Comparison of ENCODE assay signal across 9 cellular contexts in genomic region chr3:186511245-186511644, GRCh38. TPM values are rescaled to one million over a fixed set of nuclear protein-coding genes. Genes with fewer than 3 reads are reported as not detected.
DNase-seq lines count a peak whose midpoint lies in the region; ATAC-seq and TF ChIP-seq lines count a peak whose summit lies in the region.
"Had no signal": no experiment of that assay in that cellular context is flagged by ENCODE, and none has a peak within 500 bp of the region (broad histone marks: within the 10 kb centered on the region; RNA-seq: fewer than 3 reads in every experiment).

No MANE protein-coding gene starts in this region.

- ATAC-seq in natural killer cell treated with Interleukin-12 subunit alpha and Interleukin-12 subunit beta and Interleukin-15 and Interleukin-18, amount 100 ng/mL, for 72 hours, result peak in 1 of 2 donors; percentile 85
- no peak for ATAC-seq in natural killer cell
- peak; percentile 80 for ATAC-seq in GM21529 (IDR thresholded peaks at IDR 0.05; ENCODE audit: unreplicated experiment)
- ATAC-seq in HG03139 (IDR thresholded peaks at IDR 0.05; ENCODE audit: unreplicated experiment), result peak; percentile 52

- no peaks in the 10 kb centered on the region for H3K9me3 Mint-ChIP-seq in natural killer cell treated with Interleukin-12 subunit alpha and Interleukin-12 subunit beta and Interleukin-15 and Interleukin-18, amount 100 ng/mL, for 72 hours
- H3K9me3 Mint-ChIP-seq in natural killer cell, result no peaks in the 10 kb centered on the region
- no peaks in the 10 kb centered on the region for H3K9me3 Mint-ChIP-seq in stimulated activated naive CD8-positive, alpha-beta T cell treated with anti-CD3 and anti-CD28 coated beads, Interleukin-15, Interleukin-2, amounts not matched to agents 100 ng/mL and 50 ng/mL, for 24 hours

- peak overlapping the region; percentile 24 to 61 for H3K27ac Mint-ChIP-seq in natural killer cell treated with Interleukin-12 subunit alpha and Interleukin-12 subunit beta and Interleukin-15 and Interleukin-18, amount 100 ng/mL, for 72 hours
- H3K27ac Mint-ChIP-seq in natural killer cell, result peak overlapping the region in 1 of 2 donors; percentile 39
- H3K27ac Mint-ChIP-seq in stimulated activated naive CD8-positive, alpha-beta T cell treated with anti-CD3 and anti-CD28 coated beads, Interleukin-15, Interleukin-2, amounts not matched to agents 100 ng/mL and 50 ng/mL, for 24 hours, result peak overlapping the region; percentile 87

- peak overlapping the region; percentile 66 for H3K4me3 Mint-ChIP-seq in natural killer cell treated with Interleukin-12 subunit alpha and Interleukin-12 subunit beta and Interleukin-15 and Interleukin-18, amount 100 ng/mL, for 72 hours
- no peak overlapping the region for H3K4me3 Mint-ChIP-seq in natural killer cell
- peak overlapping the region; percentile 28 for H3K4me3 Mint-ChIP-seq in stimulated activated naive CD8-positive, alpha-beta T cell treated with anti-CD3 and anti-CD28 coated beads, Interleukin-15, Interleukin-2, amounts not matched to agents 100 ng/mL and 50 ng/mL, for 24 hours
- H3K4me3 Mint-ChIP-seq: B cell had no signal

- DNase-seq in natural killer cell treated with Interleukin-12 subunit alpha and Interleukin-12 subunit beta and Interleukin-15 and Interleukin-18, amount 100 ng/mL, for 72 hours (ENCODE audit: low spot score), result no peak
- DNase-seq in natural killer cell (no peak), GM03348 (ENCODE audit: low spot score) (no peak), glomerular visceral epithelial cell (ENCODE audit: extremely low spot score) (no peak), NCI-H146 treated with DMSO at 0.1 percent for 48 hours (lab: John Stamatoyannopoulos, UW; ENCODE audit: unreplicated experiment) (no peak)

- peaks cover 0 to 22% of the 10 kb centered on the region in 2 donors for H3K27me3 Mint-ChIP-seq in natural killer cell treated with Interleukin-12 subunit alpha and Interleukin-12 subunit beta and Interleukin-15 and Interleukin-18, amount 100 ng/mL, for 72 hours
- peaks cover 0 to 2% of the 10 kb centered on the region in 2 donors for H3K27me3 Mint-ChIP-seq in natural killer cell (ENCODE audit: low read depth in 2 of 2)
- no peaks in the 10 kb centered on the region for H3K27me3 Mint-ChIP-seq in stimulated activated naive CD8-positive, alpha-beta T cell treated with anti-CD3 and anti-CD28 coated beads, Interleukin-15, Interleukin-2, amounts not matched to agents 100 ng/mL and 50 ng/mL, for 24 hours

- intact Hi-C loops in natural killer cell (cut with micrococcal nuclease), result no loop called here

- no peaks in the 10 kb centered on the region for H3K36me3 Mint-ChIP-seq in natural killer cell treated with Interleukin-12 subunit alpha and Interleukin-12 subunit beta and Interleukin-15 and Interleukin-18, amount 100 ng/mL, for 72 hours
- H3K36me3 Mint-ChIP-seq in natural killer cell, result no peaks in the 10 kb centered on the region
- H3K36me3 Mint-ChIP-seq in stimulated activated naive CD8-positive, alpha-beta T cell treated with anti-CD3 and anti-CD28 coated beads, Interleukin-15, Interleukin-2, amounts not matched to agents 100 ng/mL and 50 ng/mL, for 24 hours (ENCODE audit: low read depth), result no peaks in the 10 kb centered on the region

- peaks cover 29 to 51% of the 10 kb centered on the region in 2 donors for H3K4me1 Mint-ChIP-seq in natural killer cell treated with Interleukin-12 subunit alpha and Interleukin-12 subunit beta and Interleukin-15 and Interleukin-18, amount 100 ng/mL, for 72 hours (ENCODE audit: low read depth in 2 of 2)
- peaks cover 18 to 31% of the 10 kb centered on the region in 2 donors for H3K4me1 Mint-ChIP-seq in natural killer cell
- peaks cover 81% of the 10 kb centered on the region for H3K4me1 Mint-ChIP-seq in stimulated activated naive CD8-positive, alpha-beta T cell treated with anti-CD3 and anti-CD28 coated beads, Interleukin-15, Interleukin-2, amounts not matched to agents 100 ng/mL and 50 ng/mL, for 24 hours (ENCODE audit: low read depth)

- TF ChIP-seq CTCF in natural killer cell (IDR thresholded peaks at IDR 0.05), result no peak

RNA-seq across cellular contexts. Expression of gene CRYGS, which starts 32.9 kb away (rescaled TPM):
- total RNA-seq in natural killer cell treated with Interleukin-12 subunit alpha and Interleukin-12 subunit beta and Interleukin-15 and Interleukin-18, amount 100 ng/mL, for 72 hours, result 1 to 10 TPM; 4.5 to 5.7 TPM
- 1 to 10 TPM; 2.1 to 3.4 (median 2.5) TPM for total RNA-seq in natural killer cell

RNA-seq across cellular contexts. Expression of gene TBCCD1, which starts 55.9 kb away (rescaled TPM):
- total RNA-seq in natural killer cell treated with Interleukin-12 subunit alpha and Interleukin-12 subunit beta and Interleukin-15 and Interleukin-18, amount 100 ng/mL, for 72 hours, result 10 to 100 TPM; 16.3 to 21.8 TPM
- total RNA-seq in natural killer cell, result 10 to 100 TPM; 16.8 to 23.0 (median 20.3) TPM

RNA-seq across cellular contexts. Expression of gene DNAJB11, which starts 59.3 kb away (rescaled TPM):
- 10 to 100 TPM; 84.2 to 99.6 TPM for total RNA-seq in natural killer cell treated with Interleukin-12 subunit alpha and Interleukin-12 subunit beta and Interleukin-15 and Interleukin-18, amount 100 ng/mL, for 72 hours
- 100 to 1,000 TPM in 2 of 3 donors, 10 to 100 TPM in 1; 85.9 to 112 (median 111) TPM for total RNA-seq in natural killer cell

Comparison
In these comparisons a context has a peak if more than half of its experiments do, and no peak if none do; other contexts are left out.
1. ATAC-seq: peak in GM21529 (single experiment) and HG03139 (single experiment); none in natural killer cell (0 of 3).